9 cellular contexts compared by ENCODE assay signal in the genomic region with DNA sequence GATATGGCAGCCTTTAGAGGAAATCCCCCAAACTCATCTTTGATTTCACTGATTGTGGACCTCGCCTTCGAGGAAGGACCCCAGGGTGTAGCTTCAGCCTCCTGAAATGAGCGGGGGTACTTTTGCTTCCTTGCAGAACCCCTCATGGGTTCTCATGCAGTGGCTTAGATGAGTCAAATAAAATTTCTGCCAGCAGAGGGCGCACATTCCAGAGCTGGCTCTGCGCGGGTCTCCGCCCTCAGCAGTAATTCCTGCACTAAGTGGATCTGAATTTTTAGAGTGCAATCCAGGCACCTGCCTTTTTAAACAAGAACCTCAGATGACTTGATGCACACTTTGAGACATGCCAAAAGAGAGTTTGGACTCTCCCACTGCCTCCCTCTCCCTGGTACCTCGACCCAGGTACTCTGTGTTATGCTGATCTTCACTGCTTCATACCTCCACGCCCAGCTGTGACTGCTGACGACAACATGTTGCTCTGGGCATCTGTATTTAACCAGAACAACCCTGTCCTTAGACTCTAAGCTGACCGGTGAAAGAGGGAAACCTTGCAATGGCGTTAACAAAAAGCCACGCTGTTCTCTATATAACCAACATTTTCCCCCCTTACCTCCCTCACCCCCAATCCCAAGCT. TPM values are rescaled to one million over a fixed set of nuclear protein-coding genes. Genes with fewer than 3 reads are reported as not detected.
DNase-seq lines count a peak whose midpoint lies in the region; ATAC-seq and TF ChIP-seq lines count a peak whose summit lies in the region.
"Had no signal": no experiment of that assay in that cellular context is flagged by ENCODE, and none has a peak within 500 bp of the region (broad histone marks: within the 10 kb centered on the region; RNA-seq: fewer than 3 reads in every experiment).

No MANE protein-coding gene starts in this region.

- H3K36me3 ChIP-seq in CD4-positive, alpha-beta memory T cell (ENCODE audit: insufficient read depth, low read length) = no peaks in the 10 kb centered on the region
- H3K36me3 ChIP-seq in psoas muscle (ENCODE audit: insufficient read depth in 1 of 2, low read depth in 1 of 2) = no peaks in the 10 kb centered on the region

- peak; percentile 78 for TF ChIP-seq CTCF in psoas muscle (IDR thresholded peaks at IDR 0.05)

- POLR2A ChIA-PET in CD4-positive, alpha-beta memory T cell (lab: Charles Lee; ENCODE audit: partially characterized antibody) = no interaction called here

- H3K27ac Mint-ChIP-seq in CD4-positive, alpha-beta memory T cell = no peak overlapping the region
- no peak overlapping the region for H3K27ac Mint-ChIP-seq in activated T-cell treated with anti-CD3 and anti-CD28 coated beads, Interleukin-2, amount 50 U/mL, for 72 hours

- H3K27me3 ChIP-seq in CD4-positive, alpha-beta memory T cell (ENCODE audit: insufficient read depth, low read length) = no peaks in the 10 kb centered on the region
- peaks cover 0 to 32% (median 0%) of the 10 kb centered on the region in 3 donors for H3K27me3 ChIP-seq in psoas muscle (ENCODE audit: insufficient read depth in 3 of 3, low read length in 2 of 3)

- ATAC-seq in GM18870 (IDR thresholded peaks at IDR 0.05; ENCODE audit: unreplicated experiment) (peak; percentile 75), HG03135 (IDR thresholded peaks at IDR 0.05; ENCODE audit: unreplicated experiment) (peak; percentile 78), psoas muscle (peak; percentile 66 to 84 (median 74)), esophagus mucosa (no peak)
- ATAC-seq in activated T-cell treated with anti-CD3 and anti-CD28 coated beads, Interleukin-2, amount 50 U/mL, for 72 hours (replicated peaks in 1 of 2) = peak; percentile 63 to 67

- no peaks in the 10 kb centered on the region for H3K36me3 Mint-ChIP-seq in CD4-positive, alpha-beta memory T cell
- H3K36me3 Mint-ChIP-seq in activated T-cell treated with anti-CD3 and anti-CD28 coated beads, Interleukin-2, amount 50 U/mL, for 72 hours (ENCODE audit: insufficient read depth in 2 of 2) = no peaks in the 10 kb centered on the region

- H3K4me1 Mint-ChIP-seq in CD4-positive, alpha-beta memory T cell = no peaks in the 10 kb centered on the region
- H3K4me1 Mint-ChIP-seq in activated T-cell treated with anti-CD3 and anti-CD28 coated beads, Interleukin-2, amount 50 U/mL, for 72 hours (ENCODE audit: low read depth) = no peaks in the 10 kb centered on the region

- peaks cover 14 to 27% of the 10 kb centered on the region in 2 donors for H3K27me3 Mint-ChIP-seq in CD4-positive, alpha-beta memory T cell
- peaks cover 56% of the 10 kb centered on the region for H3K27me3 Mint-ChIP-seq in activated T-cell treated with anti-CD3 and anti-CD28 coated beads, Interleukin-2, amount 50 U/mL, for 72 hours (ENCODE audit: low read depth)

- H3K4me1 ChIP-seq in CD4-positive, alpha-beta memory T cell (ENCODE audit: insufficient read depth, low read length) = no peaks in the 10 kb centered on the region
- H3K4me1 ChIP-seq in psoas muscle = no peaks in the 10 kb centered on the region

- CTCF ChIA-PET in CD4-positive, alpha-beta memory T cell (lab: Charles Lee; ENCODE audit: partially characterized antibody) = interaction anchor here (0.7 to 1.0 kb wide), 2 partner anchors 15 to 24 kb away, joined by 3 read pairs; no protein-coding TSS in a partner anchor

- peaks cover 0 to 3% (median 0%) of the 10 kb centered on the region in 8 donors for H3K9me3 Mint-ChIP-seq in CD4-positive, alpha-beta memory T cell
- H3K9me3 Mint-ChIP-seq in activated T-cell treated with anti-CD3 and anti-CD28 coated beads, Interleukin-2, amount 50 U/mL, for 72 hours = no peaks in the 10 kb centered on the region

- peak in 3 of 5 donors; percentile 5 to 10 (median 6) for DNase-seq in CD4-positive, alpha-beta memory T cell
- peak; percentile 74 for DNase-seq in NCI-H748 (lab: John Stamatoyannopoulos, UW; ENCODE audit: unreplicated experiment)
- peak; percentile 55 to 66 for DNase-seq in activated T-cell treated with anti-CD3 and anti-CD28 coated beads, Interleukin-2, amount 50 U/mL, for 72 hours
- peak; percentile 27 for DNase-seq in glomerular endothelial cell (ENCODE audit: extremely low read depth, low read depth, low spot score)
- peak; percentile 34 to 54 for DNase-seq in psoas muscle

- no peak overlapping the region for H3K27ac ChIP-seq in CD4-positive, alpha-beta memory T cell (ENCODE audit: low read depth, low read length)
- no peak overlapping the region for H3K27ac ChIP-seq in psoas muscle

- intact Hi-C loops in CD4-positive, alpha-beta memory T cell (cut with micrococcal nuclease) = no loop called here
- intact Hi-C loops in psoas muscle (cut with DNase I) = loop anchor here (5.0 to 10.0 kb wide), 3 partner anchors 99 to 552 kb away; no protein-coding TSS in a partner anchor

- no peak overlapping the region for H3K4me3 ChIP-seq in CD4-positive, alpha-beta memory T cell (ENCODE audit: low read length in 2 of 2)
- peak overlapping the region; percentile 15 for H3K4me3 ChIP-seq in psoas muscle

- WGBS in psoas muscle, 3 donors = 28 to 33% (median 32%) methylated on average over 13 of the region's 13 CpGs

- H3K9me3 ChIP-seq in CD4-positive, alpha-beta memory T cell (ENCODE audit: control insufficient read depth in 1 of 2, low read length in 2 of 2) = no peaks in the 10 kb centered on the region
- no peaks in the 10 kb centered on the region for H3K9me3 ChIP-seq in psoas muscle

- H3K4me3 Mint-ChIP-seq in CD4-positive, alpha-beta memory T cell = no peak overlapping the region
- no peak overlapping the region for H3K4me3 Mint-ChIP-seq in activated T-cell treated with anti-CD3 and anti-CD28 coated beads, Interleukin-2, amount 50 U/mL, for 72 hours

RNA-seq across cellular contexts. Expression of gene EGFLAM, which starts 7.3 kb away (rescaled TPM):
- not detected for total RNA-seq in CD4-positive, alpha-beta memory T cell
- polyA plus RNA-seq in CD4-positive, alpha-beta memory T cell = not detected
- total RNA-seq in activated T-cell treated with anti-CD3 and anti-CD28 coated beads, Interleukin-2, amount 50 U/mL, for 72 hours = not detected
- total RNA-seq in glomerular endothelial cell (1.2 and 4.3 TPM in 2 replicates), psoas muscle (10 to 100 TPM; 35.3 to 53.8 (median 43.6) TPM), esophagus mucosa (0.68 TPM)
- polyA plus RNA-seq in psoas muscle = 10 to 100 TPM; 16.0 to 29.8 (median 27.6) TPM
- total RNA-seq: activated CD8-positive, alpha-beta memory T cell treated with anti-CD3 and anti-CD28 coated beads for 36 hours had no signal

Comparison
In these comparisons a context has a peak if more than half of its experiments do, and no peak if none do; other contexts are left out.
1. DNase-seq: peak in every context shown above with its lines; median percentile 74 in NCI-H748; 60 in activated T-cell treated with anti-CD3 and anti-CD28 coated beads, Interleukin-2, amount 50 U/mL, for 72 hours; 44 in psoas muscle; 27 in glomerular endothelial cell; 6 in CD4-positive, alpha-beta memory T cell.